1 cellular context compared by ENCODE assay signal in genomic region chr16:1420540-1421205, GRCh38.
A peak's percentile ranks its signal among the peaks of the same experiment; 100 is the strongest.
TF ChIP-seq lines count a peak whose summit lies in the region.

Gene UQCC4 (minus strand): TSS chr16:1420747. CDS start chr16:1420723, 24 bp downstream.

TF ChIP-seq in A549, 52 proteins besides CTCF, POLR2A, EP300 and RAD21 (continued from another document):
- TF ChIP-seq REST (IDR thresholded peaks at IDR 0.05) (peak; percentile 91), CHD4 (IDR thresholded peaks at IDR 0.05; ENCODE audit: borderline replicate concordance) (no peak), HOXB5 (CRISPR knock-in tag; IDR thresholded peaks at IDR 0.05) (no peak), RARB (CRISPR knock-in tag; IDR thresholded peaks at IDR 0.05) (no peak), RNF2 (IDR thresholded peaks at IDR 0.05; ENCODE audit: borderline replicate concordance, low read depth) (no peak), MYC (IDR thresholded peaks at IDR 0.05; ENCODE audit: borderline replicate concordance, low read length) (peak; percentile 93), FOSB (CRISPR knock-in tag; IDR thresholded peaks at IDR 0.05) (no peak), BCL3 (IDR thresholded peaks at IDR 0.05) (peak; percentile 69; the same call in 2 of the 3 replicates), POLR2AphosphoS2 (conservative IDR thresholded peaks at IDR 0.05; ENCODE audit: low read length) (no peak), PHF8 (IDR thresholded peaks at IDR 0.05; ENCODE audit: borderline replicate concordance, low read depth) (peak; percentile 46)
